ENCODE assay signal across 24 cellular contexts in genomic region chr2:24925815-24926214, GRCh38.
"Had no signal": no experiment of that assay in that cellular context is flagged by ENCODE, and none has a peak within 500 bp of the region (broad histone marks: within the 10 kb centered on the region; RNA-seq: fewer than 3 reads in every experiment).

No MANE protein-coding gene starts in this region.

- H3K9me3 ChIP-seq: adrenal gland, ascending aorta, colonic mucosa, esophagus squamous epithelium, heart right ventricle, mucosa of descending colon, spleen, suprapubic skin, tibial artery had no signal

- H3K36me3 ChIP-seq: adrenal gland, ascending aorta, cardiac muscle cell, colonic mucosa, esophagus squamous epithelium, heart right ventricle, spleen, suprapubic skin, tibial artery had no signal

- DNase-seq: activated CD8-positive, alpha-beta memory T cell treated with anti-CD3 and anti-CD28 coated beads, Interleukin-2, amount 50 U/mL, for 48 hours; cerebellar nuclear complex; colonic mucosa; effector CD8-positive, alpha-beta T cell; esophagus squamous epithelium; foreskin melanocyte; posterior cingulate gyrus; T-helper 9 cell had no signal

- H3K27ac ChIP-seq: cardiac muscle cell, colonic mucosa, epithelial cell of prostate, VCaP had no signal

- H3K27ac Mint-ChIP-seq: natural killer cell treated with Interleukin-12 subunit alpha and Interleukin-12 subunit beta and Interleukin-15 and Interleukin-18, amount 100 ng/mL, for 72 hours had no signal

- H3K4me3 Mint-ChIP-seq: brain; natural killer cell treated with Interleukin-12 subunit alpha and Interleukin-12 subunit beta and Interleukin-15 and Interleukin-18, amount 100 ng/mL, for 72 hours had no signal

- H3K4me3 ChIP-seq: cardiac muscle cell, mucosa of descending colon had no signal

- H3K36me3 Mint-ChIP-seq: activated naive CD8-positive, alpha-beta T cell; brain; natural killer cell treated with Interleukin-12 subunit alpha and Interleukin-12 subunit beta and Interleukin-15 and Interleukin-18, amount 100 ng/mL, for 72 hours had no signal

- H3K27me3 Mint-ChIP-seq: activated naive CD8-positive, alpha-beta T cell; activated T-cell treated with anti-CD3 and anti-CD28 coated beads, Interleukin-2, amount 50 U/mL, for 24 hours; brain had no signal

- H3K27me3 ChIP-seq: adrenal gland, ascending aorta, colonic mucosa, esophagus squamous epithelium, suprapubic skin, tibial artery had no signal

- FAIRE-seq: endometrium, TTC549 had no signal

- H3K9me3 Mint-ChIP-seq: activated T-cell treated with anti-CD3 and anti-CD28 coated beads, Interleukin-2, amount 50 U/mL, for 24 hours; natural killer cell treated with Interleukin-12 subunit alpha and Interleukin-12 subunit beta and Interleukin-15 and Interleukin-18, amount 100 ng/mL, for 72 hours had no signal
